Comparison of ENCODE assay signal across 28 cellular contexts in the genomic region with DNA sequence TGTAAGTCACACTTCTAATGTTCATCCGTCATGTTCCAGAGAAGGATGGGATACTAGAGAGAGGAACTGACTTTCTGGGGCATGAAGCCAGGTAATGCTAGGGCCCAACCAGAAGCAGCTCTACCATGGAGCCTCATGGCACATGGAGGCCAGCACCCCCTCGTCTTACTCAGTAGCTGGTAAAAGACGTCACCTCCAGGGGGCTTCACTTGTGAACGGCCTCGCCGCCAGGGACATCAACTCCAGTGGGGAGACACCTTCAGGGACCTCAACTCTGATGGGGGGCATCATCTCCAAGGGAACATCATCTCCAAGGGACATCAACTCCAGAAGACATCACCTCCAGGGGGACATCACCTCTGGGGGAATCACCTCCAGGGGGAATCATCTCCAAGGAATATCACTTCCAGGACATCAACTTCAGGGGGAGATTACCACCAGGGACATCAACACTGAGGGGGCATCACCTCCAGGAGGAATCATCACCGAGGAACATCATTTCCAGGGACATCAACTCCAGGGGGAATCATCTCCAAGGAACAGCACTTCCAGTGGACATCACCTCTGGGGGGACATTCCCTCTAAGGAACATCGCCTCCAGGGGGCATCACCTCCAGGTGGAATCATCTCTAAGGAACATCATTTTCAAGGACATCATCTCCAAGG.
"Had no signal": no experiment of that assay in that cellular context is flagged by ENCODE, and none has a peak within 500 bp of the region (broad histone marks: within the 10 kb centered on the region; RNA-seq: fewer than 3 reads in every experiment).

No MANE protein-coding gene starts in this region.

- H3K9me3 ChIP-seq: right lobe of liver, SJSA1, upper lobe of right lung had no signal

- DNase-seq: activated B cell treated with CpG ODN at 0.5 μM for 24 hours; activated CD4-positive, alpha-beta T cell treated with anti-CD3 and anti-CD28 coated beads, Interleukin-2, amount 50 U/mL, for 1 hour; activated naive CD4-positive, alpha-beta T cell; activated T-cell treated with anti-CD3 and anti-CD28 coated beads for 4 hours; activated T-cell treated with anti-CD3 and anti-CD28 coated beads, Interleukin-2, amount 50 U/mL, for 72 hours; anterior cingulate cortex; dermis blood vessel endothelial cell; effector CD8-positive, alpha-beta T cell; erythroblast; islet precursor cell; left ventricle myocardium superior; mammary epithelial cell; occipital lobe; posterior cingulate gyrus; right lobe of liver; stimulated activated CD4-positive, alpha-beta T cell treated with anti-CD3 and anti-CD28 coated beads, Interleukin-12 subunit alpha, Interleukin-12 subunit beta, amount 100 ng/mL, for 4 hours; stimulated activated CD4-positive, alpha-beta T cell treated with anti-CD3 and anti-CD28 coated beads, Interleukin-4, amount 100 ng/mL, for 24 hours; T-helper 2 cell; upper lobe of right lung had no signal

- H3K27ac Mint-ChIP-seq: activated B cell treated with CpG ODN at 0.5 μM for 24 hours; activated naive CD4-positive, alpha-beta T cell treated with anti-CD3 and anti-CD28 coated beads, Interleukin-2, amount 50 U/mL, for 72 hours; activated T-cell treated with anti-CD3 and anti-CD28 coated beads, Interleukin-2, amount 50 U/mL, for 72 hours; naive thymus-derived CD4-positive, alpha-beta T cell; stimulated activated effector memory CD8-positive, alpha-beta T cell treated with anti-CD3 and anti-CD28 coated beads, Interleukin-12 subunit alpha, Interleukin-12 subunit beta, amount 100 ng/mL, for 72 hours; stimulated activated naive CD8-positive, alpha-beta T cell treated with anti-CD3 and anti-CD28 coated beads, Interleukin-15, Interleukin-2, amounts not matched to agents 100 ng/mL and 50 ng/mL, for 24 hours had no signal

- H3K36me3 ChIP-seq: gastroesophageal sphincter, right lobe of liver, SJSA1, upper lobe of right lung had no signal

- H3K9me3 Mint-ChIP-seq: activated B cell treated with CpG ODN at 0.5 μM for 24 hours; activated naive CD4-positive, alpha-beta T cell treated with anti-CD3 and anti-CD28 coated beads, Interleukin-2, amount 50 U/mL, for 72 hours; activated T-cell treated with anti-CD3 and anti-CD28 coated beads, Interleukin-2, amount 50 U/mL, for 72 hours; central memory CD8-positive, alpha-beta T cell; stimulated activated effector memory CD8-positive, alpha-beta T cell treated with anti-CD3 and anti-CD28 coated beads, Interleukin-12 subunit alpha, Interleukin-12 subunit beta, amount 100 ng/mL, for 72 hours had no signal

- H3K4me3 Mint-ChIP-seq: activated B cell treated with CpG ODN at 0.5 μM for 24 hours; activated T-cell treated with anti-CD3 and anti-CD28 coated beads, Interleukin-2, amount 50 U/mL, for 72 hours; central memory CD8-positive, alpha-beta T cell; naive thymus-derived CD4-positive, alpha-beta T cell; stimulated activated effector memory CD8-positive, alpha-beta T cell treated with anti-CD3 and anti-CD28 coated beads, Interleukin-12 subunit alpha, Interleukin-12 subunit beta, amount 100 ng/mL, for 72 hours; stimulated activated naive CD8-positive, alpha-beta T cell treated with anti-CD3 and anti-CD28 coated beads, Interleukin-15, Interleukin-2, amounts not matched to agents 100 ng/mL and 50 ng/mL, for 24 hours had no signal

- H3K36me3 Mint-ChIP-seq: activated naive CD4-positive, alpha-beta T cell treated with anti-CD3 and anti-CD28 coated beads, Interleukin-2, amount 50 U/mL, for 72 hours; stimulated activated effector memory CD8-positive, alpha-beta T cell treated with anti-CD3 and anti-CD28 coated beads, Interleukin-12 subunit alpha, Interleukin-12 subunit beta, amount 100 ng/mL, for 72 hours had no signal

- ATAC-seq: activated naive CD4-positive, alpha-beta T cell treated with anti-CD3 and anti-CD28 coated beads, Interleukin-2, amount 50 U/mL, for 72 hours; activated T-cell treated with anti-CD3 and anti-CD28 coated beads, Interleukin-2, amount 50 U/mL, for 72 hours; naive thymus-derived CD4-positive, alpha-beta T cell; right lobe of liver; stimulated activated effector memory CD8-positive, alpha-beta T cell treated with anti-CD3 and anti-CD28 coated beads, Interleukin-12 subunit alpha, Interleukin-12 subunit beta, amount 100 ng/mL, for 72 hours; upper lobe of right lung had no signal

- H3K27me3 ChIP-seq: hepatocyte, right lobe of liver, upper lobe of right lung had no signal

- H3K27ac ChIP-seq: hepatocyte, right lobe of liver, SJSA1, upper lobe of right lung had no signal

- H3K4me3 ChIP-seq: gastroesophageal sphincter, hepatocyte, right lobe of liver, SJSA1, skin epidermis, upper lobe of right lung had no signal

- H3K4me1 Mint-ChIP-seq: activated B cell treated with CpG ODN at 0.5 μM for 24 hours had no signal

- H3K4me1 ChIP-seq: gastroesophageal sphincter, right lobe of liver, SJSA1, upper lobe of right lung had no signal
